8 cellular contexts compared by ENCODE assay signal in the genomic region with DNA sequence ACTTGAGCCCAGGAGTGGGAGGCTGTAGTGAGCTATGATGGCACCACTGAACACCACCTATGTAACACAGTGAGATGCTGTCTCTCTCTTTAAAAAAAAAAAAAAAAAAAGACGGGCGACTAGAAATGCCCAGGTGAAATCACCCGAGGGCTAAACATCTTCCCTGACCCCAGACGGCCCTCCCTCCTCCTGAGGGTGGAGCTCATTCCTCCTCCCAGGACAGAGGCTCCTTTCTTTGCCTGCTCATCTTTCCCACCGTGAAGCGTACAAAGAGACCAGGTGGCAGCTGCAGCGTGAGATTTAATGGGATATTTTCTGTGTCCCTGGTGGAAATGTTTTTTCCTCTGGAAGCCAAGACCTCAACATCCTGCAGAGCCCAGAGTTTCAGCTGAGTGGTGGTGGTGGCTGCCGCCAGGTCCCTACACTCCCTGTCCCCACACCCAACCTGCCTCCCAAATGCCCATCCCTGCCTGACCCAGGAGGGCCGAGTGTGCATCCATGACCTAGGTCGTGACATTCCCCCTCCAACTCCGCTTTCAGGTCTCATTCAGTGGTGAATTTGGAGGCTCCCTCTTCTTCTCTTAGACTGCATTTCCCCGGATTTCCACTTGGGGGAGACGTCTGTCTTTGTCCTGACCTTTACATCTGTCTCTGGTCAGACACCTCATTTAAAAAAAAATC. TPM values are rescaled to one million over a fixed set of nuclear protein-coding genes. Genes with fewer than 3 reads are reported as not detected.
DNase-seq lines count a peak whose midpoint lies in the region; ATAC-seq and TF ChIP-seq lines count a peak whose summit lies in the region.

No MANE protein-coding gene starts in this region.

- ATAC-seq in CD8-positive, alpha-beta T cell, result no peak

- no peak overlapping the region for H3K4me3 ChIP-seq in CD8-positive, alpha-beta T cell (ENCODE audit: low read depth, low read length)
- H3K4me3 ChIP-seq in GM23248 (no peak overlapping the region), fibroblast of villous mesenchyme (ENCODE audit: low read depth, low read length) (no peak overlapping the region), trophoblast cell (ENCODE audit: low read depth, low read length) (no peak overlapping the region)

- no peak overlapping the region for H4K91ac ChIP-seq in trophoblast cell (ENCODE audit: low read depth, low read length)

- no peaks in the 10 kb centered on the region for H3K9me2 ChIP-seq in GM23248 (ENCODE audit: insufficient read depth)

- POLR2A ChIA-PET in CD8-positive, alpha-beta T cell (lab: Charles Lee), result no interaction called here

- no peaks in the 10 kb centered on the region for H3K9me3 Mint-ChIP-seq in CD8-positive, alpha-beta T cell

- H3K79me1 ChIP-seq in trophoblast cell (ENCODE audit: low read length), result no peaks in the 10 kb centered on the region

- DNase-seq in CD8-positive, alpha-beta T cell, result peak in 2 of 7 experiments; percentile 22 to 32
- DNase-seq in GM23248, result peak; percentile 64
- peak; percentile 45 for DNase-seq in NCI-H226
- DNase-seq in activated CD8-positive, alpha-beta memory T cell treated with anti-CD3 and anti-CD28 coated beads for 24 hours, result peak; percentile 63
- peak; percentile 56 for DNase-seq in fibroblast of villous mesenchyme (ENCODE audit: low read depth)
- DNase-seq in trophoblast cell, result peak; percentile 43 to 78
- no peak for DNase-seq in NK-92 treated with Interleukin-12 subunit alpha and Interleukin-12 subunit beta, amount 100 ng/mL, for 24 hours (lab: John Stamatoyannopoulos, UW)
- no peak for DNase-seq in GOT3 (lab: John Stamatoyannopoulos, UW)

- H3K4me1 ChIP-seq in CD8-positive, alpha-beta T cell (ENCODE audit: insufficient read depth, low read length), result no peaks in the 10 kb centered on the region
- no peaks in the 10 kb centered on the region for H3K4me1 ChIP-seq in GM23248 (ENCODE audit: insufficient read depth)
- no peaks in the 10 kb centered on the region for H3K4me1 ChIP-seq in trophoblast cell (ENCODE audit: control insufficient read depth in 1 of 2, insufficient read depth in 2 of 2, low read length in 2 of 2)

- 4 to 6% methylated on average over 13 of the region's 13 CpGs for WGBS in GM23248 (ENCODE audit: low coverage in 1 of 2, low lambda C conversion rate in 2 of 2, missing lambda C conversion rate in 2 of 2), 2 experiments
- WGBS in trophoblast cell (ENCODE audit: extremely low coverage, insufficient coverage, insufficient read length), result no CpG with 5 or more reads among the region's 13 CpGs

- H2BK5ac ChIP-seq in trophoblast cell (ENCODE audit: low read depth, low read length, poor library complexity), result no peak overlapping the region

- no peak overlapping the region for H2BK120ac ChIP-seq in trophoblast cell (ENCODE audit: insufficient read depth, low read length, poor library complexity)

- H3K23ac ChIP-seq in trophoblast cell (ENCODE audit: low read length), result no peak overlapping the region

- H3K79me2 ChIP-seq in GM23248 (ENCODE audit: insufficient read depth) (no peaks in the 10 kb centered on the region), trophoblast cell (ENCODE audit: control insufficient read depth, insufficient read depth, low read length, poor library complexity) (no peaks in the 10 kb centered on the region)

- in situ Hi-C loops in GM23248 (cut with MboI), result no loop called here

- CTCF ChIA-PET in CD8-positive, alpha-beta T cell (lab: Charles Lee), result interaction anchor here (0.8 to 3.7 kb wide), 4 partner anchors 8 to 486 kb away, joined by 3 to 17 read pairs (median 3); a partner anchor contains a TSS

- H2BK12ac ChIP-seq in trophoblast cell (ENCODE audit: low read length), result no peak overlapping the region

- no peak overlapping the region for H3K27ac Mint-ChIP-seq in CD8-positive, alpha-beta T cell

- H3K27ac ChIP-seq in CD8-positive, alpha-beta T cell (ENCODE audit: low read depth, low read length), result no peak overlapping the region
- H3K27ac ChIP-seq in GM23248 (no peak overlapping the region), trophoblast cell (ENCODE audit: low read depth, low read length) (no peak overlapping the region)

- peaks cover 2% of the 10 kb centered on the region for H3K4me1 Mint-ChIP-seq in CD8-positive, alpha-beta T cell (ENCODE audit: low read depth)

- no peaks in the 10 kb centered on the region for H3F3A ChIP-seq in GM23248 (ENCODE audit: insufficient read depth)

- H4K8ac ChIP-seq in trophoblast cell (ENCODE audit: low read depth, low read length), result no peak overlapping the region

- no peak overlapping the region for H2AK5ac ChIP-seq in trophoblast cell (ENCODE audit: low read length)

- no peak overlapping the region for H3K4me3 Mint-ChIP-seq in CD8-positive, alpha-beta T cell

- H3K4me2 ChIP-seq in GM23248 (ENCODE audit: unreplicated experiment) (no peak overlapping the region), trophoblast cell (ENCODE audit: low read length) (no peak overlapping the region)

- H2AFZ ChIP-seq in GM23248 (no peak overlapping the region), trophoblast cell (ENCODE audit: insufficient read depth, low read length, poor library complexity) (no peak overlapping the region)

- H4K20me1 ChIP-seq in GM23248 (ENCODE audit: insufficient read depth), result no peaks in the 10 kb centered on the region

- H3K4ac ChIP-seq in trophoblast cell (ENCODE audit: low read depth, low read length), result no peak overlapping the region

- H4K12ac ChIP-seq in trophoblast cell (ENCODE audit: low read depth, low read length), result no peak overlapping the region

- no peaks in the 10 kb centered on the region for H3K36me3 ChIP-seq in CD8-positive, alpha-beta T cell (ENCODE audit: insufficient read depth, low read length)
- H3K36me3 ChIP-seq in GM23248 (ENCODE audit: low read depth) (no peaks in the 10 kb centered on the region), trophoblast cell (ENCODE audit: control insufficient read depth in 1 of 2, insufficient read depth in 2 of 2, low read length in 2 of 2) (no peaks in the 10 kb centered on the region)

- TF ChIP-seq CTCF in CD8-positive, alpha-beta T cell (IDR thresholded peaks at IDR 0.05), result peak; percentile 70
- peak; percentile 89 for TF ChIP-seq CTCF in fibroblast of villous mesenchyme (IDR thresholded peaks at IDR 0.05; ENCODE audit: insufficient read depth, low read depth, low read length)

- no peaks in the 10 kb centered on the region for H3K27me3 ChIP-seq in CD8-positive, alpha-beta T cell (ENCODE audit: insufficient read depth, low read length)
- H3K27me3 ChIP-seq in GM23248 (replicated peaks; ENCODE audit: insufficient read depth) (no peaks in the 10 kb centered on the region), trophoblast cell (ENCODE audit: insufficient read depth, low read length) (no peaks in the 10 kb centered on the region)

- H3K27me3 Mint-ChIP-seq in CD8-positive, alpha-beta T cell (ENCODE audit: low read depth), result peaks cover 12% of the 10 kb centered on the region

- no peaks in the 10 kb centered on the region for H3K36me3 Mint-ChIP-seq in CD8-positive, alpha-beta T cell

- no peak overlapping the region for H3K14ac ChIP-seq in trophoblast cell (ENCODE audit: low read length)

- intact Hi-C loops in CD8-positive, alpha-beta T cell (cut with DNase I, micrococcal nuclease), result no loop called here

- no peak overlapping the region for H3K18ac ChIP-seq in trophoblast cell (ENCODE audit: low read length)

- H3K9me3 ChIP-seq in CD8-positive, alpha-beta T cell (ENCODE audit: low read length), result no peaks in the 10 kb centered on the region
- H3K9me3 ChIP-seq in GM23248 (ENCODE audit: low read depth) (no peaks in the 10 kb centered on the region), trophoblast cell (ENCODE audit: insufficient read depth, low read depth, low read length) (no peaks in the 10 kb centered on the region)

- H3K9ac ChIP-seq in GM23248 (no peak overlapping the region), trophoblast cell (ENCODE audit: low read length) (no peak overlapping the region)

RNA-seq across cellular contexts. Expression of a gene that starts 14.4 kb away (rescaled TPM):
- under 1 TPM; 0.19 to 0.43 TPM for total RNA-seq in CD8-positive, alpha-beta T cell
- total RNA-seq in GM23248 (2014; rRNA removed; shearing (Covaris generic)), result 0.63 TPM in 1 of 2 replicates, not detected in the other
- 0.13 and 0.33 TPM in 2 replicates for polyA plus RNA-seq in GM23248 (2016; fragmentation: Nextera tagmentation; extraction: Ambion mirVana)
- 12.6 and 21.6 TPM in 2 replicates for total RNA-seq in fibroblast of villous mesenchyme
- 42.9 and 43.4 TPM in 2 replicates for polyA plus RNA-seq in trophoblast cell (2013)

Comparison
In these comparisons a context has a peak if more than half of its experiments do, and no peak if none do; other contexts are left out.
1. DNase-seq: peak in GM23248 (single experiment), NCI-H226 (single experiment), activated CD8-positive, alpha-beta memory T cell treated with anti-CD3 and anti-CD28 coated beads for 24 hours (single experiment), fibroblast of villous mesenchyme (single experiment) and trophoblast cell (2 of 2); none in NK-92 treated with Interleukin-12 subunit alpha and Interleukin-12 subunit beta, amount 100 ng/mL, for 24 hours (single experiment) and GOT3 (single experiment).